1 cellular context compared by ENCODE assay signal in the genomic region with DNA sequence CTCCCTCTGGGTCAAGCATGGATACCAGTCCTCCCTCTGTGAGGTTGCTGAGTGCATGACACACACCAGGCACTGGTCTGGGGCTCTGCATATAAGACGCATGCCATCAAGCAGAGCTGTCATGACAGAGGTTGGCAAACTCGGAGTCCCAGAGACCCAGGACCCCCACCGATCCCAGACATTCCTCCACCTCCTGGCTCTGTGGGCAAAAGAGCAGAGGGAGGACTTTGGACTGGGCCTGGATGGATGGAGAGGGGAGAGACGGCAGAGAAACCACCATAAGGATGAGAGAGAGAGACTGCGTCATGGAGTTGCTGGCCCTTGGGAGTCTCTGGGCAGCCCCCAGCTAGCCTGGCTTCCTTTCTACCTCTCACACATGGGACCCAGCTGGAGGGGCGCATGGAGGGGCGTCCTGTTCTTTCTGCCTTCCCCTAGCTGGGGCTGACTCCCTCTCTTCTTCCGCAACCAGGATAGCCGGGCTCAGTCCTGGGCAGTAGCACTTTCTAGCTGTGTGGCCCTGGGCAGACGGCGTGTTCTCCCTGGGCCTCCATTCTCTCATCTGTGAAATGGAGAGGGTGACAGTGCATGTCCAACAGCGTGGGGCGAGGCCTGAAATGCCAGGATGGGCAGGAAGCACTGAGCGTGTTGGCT.
TF ChIP-seq lines count a peak whose summit lies in the region.

No MANE protein-coding gene starts in this region.

TF ChIP-seq in HepG2, 621 proteins besides CTCF, POLR2A, EP300 and RAD21 (continues in another document):
- TF ChIP-seq, protein P1, sequence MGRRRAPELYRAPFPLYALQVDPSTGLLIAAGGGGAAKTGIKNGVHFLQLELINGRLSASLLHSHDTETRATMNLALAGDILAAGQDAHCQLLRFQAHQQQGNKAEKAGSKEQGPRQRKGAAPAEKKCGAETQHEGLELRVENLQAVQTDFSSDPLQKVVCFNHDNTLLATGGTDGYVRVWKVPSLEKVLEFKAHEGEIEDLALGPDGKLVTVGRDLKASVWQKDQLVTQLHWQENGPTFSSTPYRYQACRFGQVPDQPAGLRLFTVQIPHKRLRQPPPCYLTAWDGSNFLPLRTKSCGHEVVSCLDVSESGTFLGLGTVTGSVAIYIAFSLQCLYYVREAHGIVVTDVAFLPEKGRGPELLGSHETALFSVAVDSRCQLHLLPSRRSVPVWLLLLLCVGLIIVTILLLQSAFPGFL (CRISPR knock-in tag; IDR thresholded peaks at IDR 0.05) = no peak
- TF ChIP-seq ZSCAN22 (CRISPR knock-in tag; IDR thresholded peaks at IDR 0.05) (no peak), ZFY (CRISPR knock-in tag; IDR thresholded peaks at IDR 0.05) (peak; percentile 43; the same call in 1 of the 2 replicates), YY1 (IDR thresholded peaks at IDR 0.05; ENCODE audit: insufficient read depth, insufficient replicate concordance, low read depth, low read length) (peak; percentile 19), ZNF34 (CRISPR knock-in tag; IDR thresholded peaks at IDR 0.05; ENCODE audit: borderline replicate concordance) (no peak), MEIS2 (CRISPR knock-in tag; IDR thresholded peaks at IDR 0.05) (peak; percentile 20; the same call in 1 of the 2 replicates), ZNF724P (CRISPR knock-in tag; IDR thresholded peaks at IDR 0.05; ENCODE audit: borderline replicate concordance) (0 out of 2 replicates have a peak, but pooled peaks have one; percentile 51), PPARG (CRISPR knock-in tag; conservative IDR thresholded peaks at IDR 0.05) (peak; percentile 80), HDAC1 (CRISPR knock-in tag; IDR thresholded peaks at IDR 0.05) (peak; percentile 5; the same call in 1 of the 2 replicates), ZBTB20 (CRISPR knock-in tag; IDR thresholded peaks at IDR 0.05; ENCODE audit: borderline replicate concordance, low read depth) (peak; percentile 42; the same call in 1 of the 2 replicates), HNF4G (IDR thresholded peaks at IDR 0.05; ENCODE audit: borderline replicate concordance, low read depth, low read length) (peak; percentile 47; the same call in 1 of the 2 replicates), HNF4G (CRISPR knock-in tag; IDR thresholded peaks at IDR 0.05; ENCODE audit: borderline replicate concordance, low read depth) (no peak; the same call in 1 of the 2 replicates), ZNF629 (CRISPR knock-in tag; conservative IDR thresholded peaks at IDR 0.05) (peak; percentile 73), ZNF891 (CRISPR knock-in tag; IDR thresholded peaks at IDR 0.05) (0 out of 2 replicates have a peak, but pooled peaks have one; percentile 16)
- TF ChIP-seq, protein P2, sequence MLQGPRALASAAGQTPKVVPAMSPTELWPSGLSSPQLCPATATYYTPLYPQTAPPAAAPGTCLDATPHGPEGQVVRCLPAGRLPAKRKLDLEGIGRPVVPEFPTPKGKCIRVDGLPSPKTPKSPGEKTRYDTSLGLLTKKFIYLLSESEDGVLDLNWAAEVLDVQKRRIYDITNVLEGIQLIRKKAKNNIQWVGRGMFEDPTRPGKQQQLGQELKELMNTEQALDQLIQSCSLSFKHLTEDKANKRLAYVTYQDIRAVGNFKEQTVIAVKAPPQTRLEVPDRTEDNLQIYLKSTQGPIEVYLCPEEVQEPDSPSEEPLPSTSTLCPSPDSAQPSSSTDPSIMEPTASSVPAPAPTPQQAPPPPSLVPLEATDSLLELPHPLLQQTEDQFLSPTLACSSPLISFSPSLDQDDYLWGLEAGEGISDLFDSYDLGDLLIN (CRISPR knock-in tag; IDR thresholded peaks at IDR 0.05; ENCODE audit: borderline replicate concordance) = no peak
- TF ChIP-seq, protein P3, sequence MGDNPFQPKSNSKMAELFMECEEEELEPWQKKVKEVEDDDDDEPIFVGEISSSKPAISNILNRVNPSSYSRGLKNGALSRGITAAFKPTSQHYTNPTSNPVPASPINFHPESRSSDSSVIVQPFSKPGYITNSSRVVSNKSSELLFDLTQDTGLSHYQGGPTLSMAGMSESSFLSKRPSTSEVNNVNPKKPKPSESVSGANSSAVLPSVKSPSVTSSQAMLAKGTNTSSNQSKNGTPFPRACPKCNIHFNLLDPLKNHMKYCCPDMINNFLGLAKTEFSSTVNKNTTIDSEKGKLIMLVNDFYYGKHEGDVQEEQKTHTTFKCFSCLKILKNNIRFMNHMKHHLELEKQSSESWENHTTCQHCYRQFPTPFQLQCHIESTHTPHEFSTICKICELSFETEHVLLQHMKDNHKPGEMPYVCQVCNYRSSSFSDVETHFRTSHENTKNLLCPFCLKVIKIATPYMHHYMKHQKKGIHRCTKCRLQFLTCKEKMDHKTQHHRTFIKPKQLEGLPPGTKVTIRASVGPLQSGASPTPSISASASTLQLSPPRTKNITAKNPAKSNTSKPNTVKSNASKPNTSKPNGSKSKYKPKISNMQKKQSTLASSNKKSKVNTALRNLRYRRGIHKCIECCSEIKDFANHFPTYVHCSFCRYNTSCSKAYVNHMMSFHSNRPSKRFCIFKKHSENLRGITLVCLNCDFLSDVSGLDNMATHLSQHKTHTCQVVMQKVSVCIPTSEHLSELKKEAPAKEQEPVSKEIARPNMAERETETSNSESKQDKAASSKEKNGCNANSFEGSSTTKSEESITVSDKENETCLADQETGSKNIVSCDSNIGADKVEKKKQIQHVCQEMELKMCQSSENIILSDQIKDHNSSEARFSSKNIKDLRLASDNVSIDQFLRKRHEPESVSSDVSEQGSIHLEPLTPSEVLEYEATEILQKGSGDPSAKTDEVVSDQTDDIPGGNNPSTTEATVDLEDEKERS (CRISPR knock-in tag; IDR thresholded peaks at IDR 0.05) = peak; percentile 54; the same call in 1 of the 2 replicates
- TF ChIP-seq, protein P4, sequence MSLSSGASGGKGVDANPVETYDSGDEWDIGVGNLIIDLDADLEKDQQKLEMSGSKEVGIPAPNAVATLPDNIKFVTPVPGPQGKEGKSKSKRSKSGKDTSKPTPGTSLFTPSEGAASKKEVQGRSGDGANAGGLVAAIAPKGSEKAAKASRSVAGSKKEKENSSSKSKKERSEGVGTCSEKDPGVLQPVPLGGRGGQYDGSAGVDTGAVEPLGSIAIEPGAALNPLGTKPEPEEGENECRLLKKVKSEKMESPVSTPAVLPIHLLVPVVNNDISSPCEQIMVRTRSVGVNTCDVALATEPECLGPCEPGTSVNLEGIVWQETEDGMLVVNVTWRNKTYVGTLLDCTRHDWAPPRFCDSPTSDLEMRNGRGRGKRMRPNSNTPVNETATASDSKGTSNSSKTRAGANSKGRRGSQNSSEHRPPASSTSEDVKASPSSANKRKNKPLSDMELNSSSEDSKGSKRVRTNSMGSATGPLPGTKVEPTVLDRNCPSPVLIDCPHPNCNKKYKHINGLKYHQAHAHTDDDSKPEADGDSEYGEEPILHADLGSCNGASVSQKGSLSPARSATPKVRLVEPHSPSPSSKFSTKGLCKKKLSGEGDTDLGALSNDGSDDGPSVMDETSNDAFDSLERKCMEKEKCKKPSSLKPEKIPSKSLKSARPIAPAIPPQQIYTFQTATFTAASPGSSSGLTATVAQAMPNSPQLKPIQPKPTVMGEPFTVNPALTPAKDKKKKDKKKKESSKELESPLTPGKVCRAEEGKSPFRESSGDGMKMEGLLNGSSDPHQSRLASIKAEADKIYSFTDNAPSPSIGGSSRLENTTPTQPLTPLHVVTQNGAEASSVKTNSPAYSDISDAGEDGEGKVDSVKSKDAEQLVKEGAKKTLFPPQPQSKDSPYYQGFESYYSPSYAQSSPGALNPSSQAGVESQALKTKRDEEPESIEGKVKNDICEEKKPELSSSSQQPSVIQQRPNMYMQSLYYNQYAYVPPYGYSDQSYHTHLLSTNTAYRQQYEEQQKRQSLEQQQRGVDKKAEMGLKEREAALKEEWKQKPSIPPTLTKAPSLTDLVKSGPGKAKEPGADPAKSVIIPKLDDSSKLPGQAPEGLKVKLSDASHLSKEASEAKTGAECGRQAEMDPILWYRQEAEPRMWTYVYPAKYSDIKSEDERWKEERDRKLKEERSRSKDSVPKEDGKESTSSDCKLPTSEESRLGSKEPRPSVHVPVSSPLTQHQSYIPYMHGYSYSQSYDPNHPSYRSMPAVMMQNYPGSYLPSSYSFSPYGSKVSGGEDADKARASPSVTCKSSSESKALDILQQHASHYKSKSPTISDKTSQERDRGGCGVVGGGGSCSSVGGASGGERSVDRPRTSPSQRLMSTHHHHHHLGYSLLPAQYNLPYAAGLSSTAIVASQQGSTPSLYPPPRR (CRISPR knock-in tag; IDR thresholded peaks at IDR 0.05; ENCODE audit: borderline replicate concordance) = peak; percentile 28; the same call in 1 of the 2 replicates
- TF ChIP-seq, protein P5, sequence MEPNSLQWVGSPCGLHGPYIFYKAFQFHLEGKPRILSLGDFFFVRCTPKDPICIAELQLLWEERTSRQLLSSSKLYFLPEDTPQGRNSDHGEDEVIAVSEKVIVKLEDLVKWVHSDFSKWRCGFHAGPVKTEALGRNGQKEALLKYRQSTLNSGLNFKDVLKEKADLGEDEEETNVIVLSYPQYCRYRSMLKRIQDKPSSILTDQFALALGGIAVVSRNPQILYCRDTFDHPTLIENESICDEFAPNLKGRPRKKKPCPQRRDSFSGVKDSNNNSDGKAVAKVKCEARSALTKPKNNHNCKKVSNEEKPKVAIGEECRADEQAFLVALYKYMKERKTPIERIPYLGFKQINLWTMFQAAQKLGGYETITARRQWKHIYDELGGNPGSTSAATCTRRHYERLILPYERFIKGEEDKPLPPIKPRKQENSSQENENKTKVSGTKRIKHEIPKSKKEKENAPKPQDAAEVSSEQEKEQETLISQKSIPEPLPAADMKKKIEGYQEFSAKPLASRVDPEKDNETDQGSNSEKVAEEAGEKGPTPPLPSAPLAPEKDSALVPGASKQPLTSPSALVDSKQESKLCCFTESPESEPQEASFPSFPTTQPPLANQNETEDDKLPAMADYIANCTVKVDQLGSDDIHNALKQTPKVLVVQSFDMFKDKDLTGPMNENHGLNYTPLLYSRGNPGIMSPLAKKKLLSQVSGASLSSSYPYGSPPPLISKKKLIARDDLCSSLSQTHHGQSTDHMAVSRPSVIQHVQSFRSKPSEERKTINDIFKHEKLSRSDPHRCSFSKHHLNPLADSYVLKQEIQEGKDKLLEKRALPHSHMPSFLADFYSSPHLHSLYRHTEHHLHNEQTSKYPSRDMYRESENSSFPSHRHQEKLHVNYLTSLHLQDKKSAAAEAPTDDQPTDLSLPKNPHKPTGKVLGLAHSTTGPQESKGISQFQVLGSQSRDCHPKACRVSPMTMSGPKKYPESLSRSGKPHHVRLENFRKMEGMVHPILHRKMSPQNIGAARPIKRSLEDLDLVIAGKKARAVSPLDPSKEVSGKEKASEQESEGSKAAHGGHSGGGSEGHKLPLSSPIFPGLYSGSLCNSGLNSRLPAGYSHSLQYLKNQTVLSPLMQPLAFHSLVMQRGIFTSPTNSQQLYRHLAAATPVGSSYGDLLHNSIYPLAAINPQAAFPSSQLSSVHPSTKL (CRISPR knock-in tag; IDR thresholded peaks at IDR 0.05) = 0 out of 2 replicates have a peak, but pooled peaks have one; percentile 18
- TF ChIP-seq, protein P6, sequence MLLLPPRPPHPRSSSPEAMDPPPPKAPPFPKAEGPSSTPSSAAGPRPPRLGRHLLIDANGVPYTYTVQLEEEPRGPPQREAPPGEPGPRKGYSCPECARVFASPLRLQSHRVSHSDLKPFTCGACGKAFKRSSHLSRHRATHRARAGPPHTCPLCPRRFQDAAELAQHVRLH (CRISPR knock-in tag; IDR thresholded peaks at IDR 0.05; ENCODE audit: borderline replicate concordance, low read depth) = 0 out of 2 replicates have a peak, but pooled peaks have one; percentile 26
- TF ChIP-seq, protein P7, sequence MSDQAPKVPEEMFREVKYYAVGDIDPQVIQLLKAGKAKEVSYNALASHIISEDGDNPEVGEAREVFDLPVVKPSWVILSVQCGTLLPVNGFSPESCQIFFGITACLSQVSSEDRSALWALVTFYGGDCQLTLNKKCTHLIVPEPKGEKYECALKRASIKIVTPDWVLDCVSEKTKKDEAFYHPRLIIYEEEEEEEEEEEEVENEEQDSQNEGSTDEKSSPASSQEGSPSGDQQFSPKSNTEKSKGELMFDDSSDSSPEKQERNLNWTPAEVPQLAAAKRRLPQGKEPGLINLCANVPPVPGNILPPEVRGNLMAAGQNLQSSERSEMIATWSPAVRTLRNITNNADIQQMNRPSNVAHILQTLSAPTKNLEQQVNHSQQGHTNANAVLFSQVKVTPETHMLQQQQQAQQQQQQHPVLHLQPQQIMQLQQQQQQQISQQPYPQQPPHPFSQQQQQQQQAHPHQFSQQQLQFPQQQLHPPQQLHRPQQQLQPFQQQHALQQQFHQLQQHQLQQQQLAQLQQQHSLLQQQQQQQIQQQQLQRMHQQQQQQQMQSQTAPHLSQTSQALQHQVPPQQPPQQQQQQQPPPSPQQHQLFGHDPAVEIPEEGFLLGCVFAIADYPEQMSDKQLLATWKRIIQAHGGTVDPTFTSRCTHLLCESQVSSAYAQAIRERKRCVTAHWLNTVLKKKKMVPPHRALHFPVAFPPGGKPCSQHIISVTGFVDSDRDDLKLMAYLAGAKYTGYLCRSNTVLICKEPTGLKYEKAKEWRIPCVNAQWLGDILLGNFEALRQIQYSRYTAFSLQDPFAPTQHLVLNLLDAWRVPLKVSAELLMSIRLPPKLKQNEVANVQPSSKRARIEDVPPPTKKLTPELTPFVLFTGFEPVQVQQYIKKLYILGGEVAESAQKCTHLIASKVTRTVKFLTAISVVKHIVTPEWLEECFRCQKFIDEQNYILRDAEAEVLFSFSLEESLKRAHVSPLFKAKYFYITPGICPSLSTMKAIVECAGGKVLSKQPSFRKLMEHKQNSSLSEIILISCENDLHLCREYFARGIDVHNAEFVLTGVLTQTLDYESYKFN (CRISPR knock-in tag; conservative IDR thresholded peaks at IDR 0.05) = peak; percentile 17; the same call in 1 of the 2 replicates
- TF ChIP-seq, protein P8, sequence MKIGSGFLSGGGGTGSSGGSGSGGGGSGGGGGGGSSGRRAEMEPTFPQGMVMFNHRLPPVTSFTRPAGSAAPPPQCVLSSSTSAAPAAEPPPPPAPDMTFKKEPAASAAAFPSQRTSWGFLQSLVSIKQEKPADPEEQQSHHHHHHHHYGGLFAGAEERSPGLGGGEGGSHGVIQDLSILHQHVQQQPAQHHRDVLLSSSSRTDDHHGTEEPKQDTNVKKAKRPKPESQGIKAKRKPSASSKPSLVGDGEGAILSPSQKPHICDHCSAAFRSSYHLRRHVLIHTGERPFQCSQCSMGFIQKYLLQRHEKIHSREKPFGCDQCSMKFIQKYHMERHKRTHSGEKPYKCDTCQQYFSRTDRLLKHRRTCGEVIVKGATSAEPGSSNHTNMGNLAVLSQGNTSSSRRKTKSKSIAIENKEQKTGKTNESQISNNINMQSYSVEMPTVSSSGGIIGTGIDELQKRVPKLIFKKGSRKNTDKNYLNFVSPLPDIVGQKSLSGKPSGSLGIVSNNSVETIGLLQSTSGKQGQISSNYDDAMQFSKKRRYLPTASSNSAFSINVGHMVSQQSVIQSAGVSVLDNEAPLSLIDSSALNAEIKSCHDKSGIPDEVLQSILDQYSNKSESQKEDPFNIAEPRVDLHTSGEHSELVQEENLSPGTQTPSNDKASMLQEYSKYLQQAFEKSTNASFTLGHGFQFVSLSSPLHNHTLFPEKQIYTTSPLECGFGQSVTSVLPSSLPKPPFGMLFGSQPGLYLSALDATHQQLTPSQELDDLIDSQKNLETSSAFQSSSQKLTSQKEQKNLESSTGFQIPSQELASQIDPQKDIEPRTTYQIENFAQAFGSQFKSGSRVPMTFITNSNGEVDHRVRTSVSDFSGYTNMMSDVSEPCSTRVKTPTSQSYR (CRISPR knock-in tag; IDR thresholded peaks at IDR 0.05; ENCODE audit: borderline replicate concordance) = peak; percentile 26; the same call in 1 of the 2 replicates
